Comparison of ENCODE assay signal across 9 cellular contexts in genomic region chr2:216555274-216555673, GRCh38. TPM values are rescaled to one million over a fixed set of nuclear protein-coding genes. Genes with fewer than 3 reads are reported as not detected.
DNase-seq lines count a peak whose midpoint lies in the region; ATAC-seq lines count a peak whose summit lies in the region.
"Had no signal": no experiment of that assay in that cellular context is flagged by ENCODE, and none has a peak within 500 bp of the region (broad histone marks: within the 10 kb centered on the region; RNA-seq: fewer than 3 reads in every experiment).

No MANE protein-coding gene starts in this region.

- H3K9ac ChIP-seq in stomach smooth muscle (ENCODE audit: low read length in 2 of 2), result no peak overlapping the region

- H3K36me3 ChIP-seq in stomach smooth muscle (ENCODE audit: control insufficient read depth in 2 of 2, insufficient read depth in 2 of 2, low read length in 2 of 2), result no peaks in the 10 kb centered on the region

- H3K9me3 ChIP-seq in stomach smooth muscle (ENCODE audit: control insufficient read depth in 2 of 2, low read length in 2 of 2), result no peaks in the 10 kb centered on the region

- intact Hi-C loops in cardiac septum (cut with DNase I), result loop anchor here (1.0 kb wide), 1 partner anchor 20 kb away; no protein-coding TSS in a partner anchor

- no peak overlapping the region for H3K4me3 ChIP-seq in stomach smooth muscle (ENCODE audit: low read length in 2 of 2)

- DNase-seq in HS-27A (ENCODE audit: low read depth) (peak; percentile 66), T1000 (lab: John Stamatoyannopoulos, UW) (peak; percentile 14), cardiac septum (ENCODE audit: low spot score) (peak; percentile 85)
- no peak for DNase-seq in effector CD4-positive, alpha-beta T cell
- DNase-seq: NK-92 treated with Interleukin-12 subunit alpha and Interleukin-12 subunit beta, amount 100 ng/mL, for 24 hours had no signal

- H3K27me3 ChIP-seq in stomach smooth muscle (ENCODE audit: control insufficient read depth in 1 of 2, insufficient read depth in 2 of 2, low read length in 2 of 2), result no peaks in the 10 kb centered on the region

- H3K4me1 ChIP-seq in stomach smooth muscle (ENCODE audit: control insufficient read depth, insufficient read depth, low read length), result peaks cover 64% of the 10 kb centered on the region

- ATAC-seq in HG03442 (IDR thresholded peaks at IDR 0.05; ENCODE audit: unreplicated experiment), result no peak
- ATAC-seq in HG03045 (IDR thresholded peaks at IDR 0.05; ENCODE audit: unreplicated experiment), result no peak
- no peak for ATAC-seq in GM18867 (IDR thresholded peaks at IDR 0.05; ENCODE audit: unreplicated experiment)

- peak overlapping the region; percentile 55 for H3K27ac ChIP-seq in stomach smooth muscle (ENCODE audit: low read length)

RNA-seq across cellular contexts. Expression of gene RPL37A, which starts 56.6 kb away (rescaled TPM):
- 1,531 TPM for total RNA-seq in cardiac septum
